In genomic region chr10:122571892-122572291, GRCh38 we compare ENCODE assay signal across 19 cellular contexts.
"Had no signal": no experiment of that assay in that cellular context is flagged by ENCODE, and none has a peak within 500 bp of the region (broad histone marks: within the 10 kb centered on the region; RNA-seq: fewer than 3 reads in every experiment).

No MANE protein-coding gene starts in this region.

- ATAC-seq: heart left ventricle; left cardiac atrium; lower lobe of right lung; stimulated activated naive B cell treated with anti-CD40 and anti-IgM and Interleukin-4, amounts not matched to agents 10 μg/mL and 1 μg/mL and 100 μg/mL, for 72 hours; stimulated activated naive CD8-positive, alpha-beta T cell treated with anti-CD3 and anti-CD28 coated beads, Interleukin-15, amount 100 ng/mL, for 72 hours had no signal

- FAIRE-seq: kidney had no signal

- H3K27ac ChIP-seq: esophagus squamous epithelium, heart left ventricle, left ventricle myocardium inferior, lower lobe of right lung, parathyroid adenoma, right atrium auricular region, sigmoid colon, skin epidermis, thyroid gland had no signal

- DNase-seq: central memory CD4-positive, alpha-beta T cell; esophagus squamous epithelium; foreskin fibroblast; heart left ventricle; kidney; left cardiac atrium; left ventricle myocardium inferior; lower lobe of right lung; mesenchymal stem cell; naive B cell; sigmoid colon; stimulated activated CD4-positive, alpha-beta T cell treated with anti-CD3 and anti-CD28 coated beads, Interleukin-2, amount 100 ng/mL, for 24 hours; stimulated activated CD4-positive, alpha-beta T cell treated with anti-CD3 and anti-CD28 coated beads, Interleukin-4, amount 100 ng/mL, for 4 hours; stimulated activated naive B cell treated with anti-CD40 and anti-IgM and Interleukin-4, amounts not matched to agents 10 μg/mL and 1 μg/mL and 100 μg/mL, for 72 hours; stimulated activated naive CD8-positive, alpha-beta T cell treated with anti-CD3 and anti-CD28 coated beads, Interleukin-15, amount 100 ng/mL, for 72 hours; thyroid gland had no signal
